8 cellular contexts compared by ENCODE assay signal in the genomic region with DNA sequence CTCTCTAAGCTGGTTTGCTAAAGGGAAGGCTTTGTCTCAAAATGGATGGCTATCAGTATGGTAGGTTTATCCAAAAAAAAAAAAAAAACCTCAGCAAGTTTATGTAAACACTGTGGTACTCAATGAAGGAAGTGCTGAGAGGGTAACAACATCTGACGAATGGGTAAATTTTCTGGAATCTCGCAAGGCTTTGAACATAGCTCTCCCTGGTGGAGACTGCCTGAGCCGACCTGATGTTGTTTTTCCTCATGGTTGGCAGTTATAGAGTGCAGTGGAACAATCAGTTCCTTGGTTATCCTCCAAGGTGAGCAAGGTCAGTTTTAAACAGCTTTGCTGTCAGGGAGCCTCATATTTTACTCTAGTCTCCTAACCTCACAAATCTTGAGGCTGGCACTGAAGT.
DNase-seq lines count a peak whose midpoint lies in the region; ATAC-seq and TF ChIP-seq lines count a peak whose summit lies in the region.

No MANE protein-coding gene starts in this region.

- CTCF ChIA-PET in naive thymus-derived CD4-positive, alpha-beta T cell (lab: Charles Lee): no interaction called here

- H3K9me3 Mint-ChIP-seq in naive thymus-derived CD4-positive, alpha-beta T cell: no peaks in the 10 kb centered on the region

- H3K36me3 Mint-ChIP-seq in naive thymus-derived CD4-positive, alpha-beta T cell: no peaks in the 10 kb centered on the region

- H3K9ac ChIP-seq in fibroblast of lung (ENCODE audit: insufficient read depth, low read length): no peak overlapping the region

- POLR2A ChIA-PET in naive thymus-derived CD4-positive, alpha-beta T cell (lab: Charles Lee): no interaction called here

- intact Hi-C loops in naive thymus-derived CD4-positive, alpha-beta T cell (cut with micrococcal nuclease): no loop called here

- TF ChIP-seq CTCF in GM12865 (IDR thresholded peaks at IDR 0.05; ENCODE audit: insufficient read depth, low read depth, low read length, missing control alignments): no peak
- peak; percentile 15 to 53 for TF ChIP-seq CTCF in fibroblast of lung (conservative IDR thresholded peaks at IDR 0.05 in 1 of 2, IDR thresholded peaks at IDR 0.05 in 1 of 2; ENCODE audit: low read depth in 1 of 2, low read length in 2 of 2)
- TF ChIP-seq CTCF in omental fat pad (IDR thresholded peaks at IDR 0.05): no peak

- H3K4me3 ChIP-seq in GM12865 (ENCODE audit: low read depth, low read length) (no peak overlapping the region), fibroblast of lung (replicated peaks in 1 of 4; ENCODE audit: control extremely low read depth in 1 of 4, insufficient read depth in 1 of 4, low read depth in 3 of 4, low read length in 4 of 4) (no peak overlapping the region)
- no peak overlapping the region for H3K4me3 ChIP-seq in naive thymus-derived CD4-positive, alpha-beta T cell (ENCODE audit: low read length)

- H3K9me3 ChIP-seq in fibroblast of lung (ENCODE audit: control insufficient read depth, insufficient read depth, low read depth, low read length): no peaks in the 10 kb centered on the region
- no peaks in the 10 kb centered on the region for H3K9me3 ChIP-seq in naive thymus-derived CD4-positive, alpha-beta T cell (ENCODE audit: control insufficient read depth in 2 of 3, low read length in 3 of 3)

- no peaks in the 10 kb centered on the region for H3K36me3 ChIP-seq in fibroblast of lung (ENCODE audit: control insufficient read depth, insufficient read depth, low read length)
- no peaks in the 10 kb centered on the region for H3K36me3 ChIP-seq in naive thymus-derived CD4-positive, alpha-beta T cell (ENCODE audit: control insufficient read depth in 2 of 3, insufficient read depth in 3 of 3, low read length in 3 of 3)

- no peak overlapping the region for H3K4me3 Mint-ChIP-seq in naive thymus-derived CD4-positive, alpha-beta T cell

- peaks cover 0 to 12% (median 3%) of the 10 kb centered on the region in 5 donors for H3K27me3 Mint-ChIP-seq in naive thymus-derived CD4-positive, alpha-beta T cell

- H3K27ac Mint-ChIP-seq in naive thymus-derived CD4-positive, alpha-beta T cell: no peak overlapping the region

- H3K27me3 ChIP-seq in fibroblast of lung (ENCODE audit: control insufficient read depth, insufficient read depth, low read length): no peaks in the 10 kb centered on the region
- no peaks in the 10 kb centered on the region for H3K27me3 ChIP-seq in naive thymus-derived CD4-positive, alpha-beta T cell (ENCODE audit: control insufficient read depth in 2 of 2, insufficient read depth in 2 of 2, low read length in 2 of 2)

- H2AFZ ChIP-seq in fibroblast of lung (ENCODE audit: low read length): no peak overlapping the region

- ATAC-seq in omental fat pad (ENCODE audit: low FRiP score) (peak; percentile 54), GM21529 (IDR thresholded peaks at IDR 0.05; ENCODE audit: unreplicated experiment) (no peak)
- ATAC-seq in naive thymus-derived CD4-positive, alpha-beta T cell: no peak

- H3K27ac ChIP-seq in fibroblast of lung (ENCODE audit: insufficient read depth, low read length) (no peak overlapping the region), caudate nucleus (ENCODE audit: low read depth, low read length) (no peak overlapping the region)
- H3K27ac ChIP-seq in naive thymus-derived CD4-positive, alpha-beta T cell (ENCODE audit: low read depth, low read length): no peak overlapping the region

- DNase-seq in GM12865 (ENCODE audit: low read depth): peak; percentile 11
- DNase-seq in NCI-H82 (lab: John Stamatoyannopoulos, UW): peak; percentile 75
- DNase-seq in fibroblast of lung (ENCODE audit: low read depth in 2 of 2): peak; percentile 7 to 44
- DNase-seq in omental fat pad (ENCODE audit: low spot score): no peak
- no peak for DNase-seq in DMS79 treated with DMSO at 0.1 percent for 48 hours (lab: John Stamatoyannopoulos, UW)
- no peak for DNase-seq in naive thymus-derived CD4-positive, alpha-beta T cell
- DNase-seq in caudate nucleus (lab: John Stamatoyannopoulos, UW): no peak

- H3K4me1 Mint-ChIP-seq in naive thymus-derived CD4-positive, alpha-beta T cell: peaks cover 0 to 6% (median 5%) of the 10 kb centered on the region in 7 donors

- no peaks in the 10 kb centered on the region for H4K20me1 ChIP-seq in fibroblast of lung (ENCODE audit: control insufficient read depth, extremely low read depth, insufficient read depth, low read length)

- no peaks in the 10 kb centered on the region for H3K79me2 ChIP-seq in fibroblast of lung (ENCODE audit: control insufficient read depth, insufficient read depth, low read length)

- no peak overlapping the region for H3K4me2 ChIP-seq in fibroblast of lung (ENCODE audit: extremely low read depth, insufficient read depth, low read length)

- H3K4me1 ChIP-seq in fibroblast of lung (ENCODE audit: control insufficient read depth, extremely low read depth, insufficient read depth, low read length): no peaks in the 10 kb centered on the region
- no peaks in the 10 kb centered on the region for H3K4me1 ChIP-seq in naive thymus-derived CD4-positive, alpha-beta T cell (ENCODE audit: control insufficient read depth in 2 of 2, insufficient read depth in 2 of 2, low read length in 2 of 2)

Comparison
In these comparisons a context has a peak if more than half of its experiments do, and no peak if none do; other contexts are left out.
1. DNase-seq: peak in GM12865 (single experiment), NCI-H82 (single experiment) and fibroblast of lung (2 of 2); none in omental fat pad (single experiment), DMS79 treated with DMSO at 0.1 percent for 48 hours (single experiment), naive thymus-derived CD4-positive, alpha-beta T cell (0 of 9) and caudate nucleus (0 of 61).
2. CTCF ChIP-seq: peak in fibroblast of lung (2 of 2); none in GM12865 (single experiment) and omental fat pad (0 of 3).